1 cellular context compared by ENCODE assay signal in genomic region chr9:128127568-128127989, GRCh38.
TF ChIP-seq lines count a peak whose summit lies in the region.

Gene PTGES2 (minus strand): TSS chr9:128127729. CDS start chr9:128127717, 12 bp downstream.

TF ChIP-seq in GM12878, 131 proteins besides CTCF, POLR2A, EP300 and RAD21 (continued from another document and continues in another):
- peak in 1 of 2 experiments; percentile 97; a peak in 2 of 3 replicates for TF ChIP-seq EGR1 (IDR thresholded peaks at IDR 0.05; ENCODE audit: borderline replicate concordance in 1 of 2, low read depth in 2 of 2, low read length in 2 of 2)
- TF ChIP-seq MXI1 (IDR thresholded peaks at IDR 0.05; ENCODE audit: low read depth, low read length) = peak; percentile 71
- TF ChIP-seq ZBED1 (IDR thresholded peaks at IDR 0.05; ENCODE audit: borderline replicate concordance) = no peak
- no peak for TF ChIP-seq NR2C2 (IDR thresholded peaks at IDR 0.05; ENCODE audit: borderline replicate concordance, control insufficient read depth, insufficient read length, low read depth)
- peak; percentile 43; the same call in 1 of the 2 replicates for TF ChIP-seq ZSCAN29 (IDR thresholded peaks at IDR 0.05)
- TF ChIP-seq RELA (IDR thresholded peaks at IDR 0.05; ENCODE audit: borderline replicate concordance, partially characterized antibody) = peak; percentile 61
- no peak for TF ChIP-seq NFIC (IDR thresholded peaks at IDR 0.05; ENCODE audit: low read depth, low read length)
- TF ChIP-seq BACH1 (IDR thresholded peaks at IDR 0.05; ENCODE audit: borderline replicate concordance) = peak; percentile 81
- no peak for TF ChIP-seq PAX5 (IDR thresholded peaks at IDR 0.05; ENCODE audit: borderline replicate concordance, low read depth, low read length)
- TF ChIP-seq PRDM15 (CRISPR knock-in tag; IDR thresholded peaks at IDR 0.05) = no peak
- TF ChIP-seq USF1 (IDR thresholded peaks at IDR 0.05; ENCODE audit: borderline replicate concordance, extremely low read length, insufficient read depth, low read depth, low read length) = peak; percentile 36
- TF ChIP-seq SKIL (IDR thresholded peaks at IDR 0.05; ENCODE audit: low read depth, poor library complexity, severe bottlenecking) = no peak
- no peak for TF ChIP-seq NRF1 (conservative IDR thresholded peaks at IDR 0.05; ENCODE audit: low read depth, low read length)
- TF ChIP-seq FOXM1 (IDR thresholded peaks at IDR 0.05; ENCODE audit: low read depth, low read length) = no peak
- TF ChIP-seq FOS (IDR thresholded peaks at IDR 0.05; ENCODE audit: borderline replicate concordance, extremely low read depth, insufficient read length) = no peak
- peak; percentile 76; the same call in 1 of the 2 replicates for TF ChIP-seq SMARCA5 (IDR thresholded peaks at IDR 0.05)
- no peak for TF ChIP-seq SMAD1 (IDR thresholded peaks at IDR 0.05; ENCODE audit: low read depth, partially characterized antibody)
- TF ChIP-seq SIX5 (IDR thresholded peaks at IDR 0.05; ENCODE audit: low read depth, low read length, severe bottlenecking) = no peak
- TF ChIP-seq JUND (IDR thresholded peaks at IDR 0.05; ENCODE audit: low read depth, low read length) = no peak
- TF ChIP-seq ZBTB33 (IDR thresholded peaks at IDR 0.05) = no peak
- TF ChIP-seq HDAC6 (IDR thresholded peaks at IDR 0.05; ENCODE audit: unreplicated experiment) = peak; percentile 51
- no peak for TF ChIP-seq CEBPZ (IDR thresholded peaks at IDR 0.05; ENCODE audit: low read depth, low read length)
- TF ChIP-seq ZNF592 (IDR thresholded peaks at IDR 0.05) = no peak
- TF ChIP-seq NFYA (IDR thresholded peaks at IDR 0.05; ENCODE audit: borderline replicate concordance, low read depth, low read length) = no peak
- TF ChIP-seq EZH2 (IDR thresholded peaks at IDR 0.05; ENCODE audit: borderline replicate concordance, control insufficient read depth, low read depth, low read length) = no peak
- TF ChIP-seq MTA2 (IDR thresholded peaks at IDR 0.05; ENCODE audit: low read depth) = no peak
- no peak for TF ChIP-seq ZNF274 (IDR thresholded peaks at IDR 0.05; ENCODE audit: insufficient read depth, insufficient read length)
- peak; percentile 60; the same call in 1 of the 2 replicates for TF ChIP-seq ZNF687 (IDR thresholded peaks at IDR 0.05)
- no peak for TF ChIP-seq RUNX3 (IDR thresholded peaks at IDR 0.05; ENCODE audit: low read length)
- TF ChIP-seq ATF2 (IDR thresholded peaks at IDR 0.05; ENCODE audit: low read length) = no peak
- TF ChIP-seq MAX (IDR thresholded peaks at IDR 0.05; ENCODE audit: low read depth, low read length) = no peak
